ENCODE assay signal across 12 cellular contexts in genomic region chr2:26721267-26722032, GRCh38. TPM values are rescaled to one million over a fixed set of nuclear protein-coding genes. Genes with fewer than 3 reads are reported as not detected.
DNase-seq lines count a peak whose midpoint lies in the region; ATAC-seq lines count a peak whose summit lies in the region.
"Had no signal": no experiment of that assay in that cellular context is flagged by ENCODE, and none has a peak within 500 bp of the region (broad histone marks: within the 10 kb centered on the region; RNA-seq: fewer than 3 reads in every experiment).

No MANE protein-coding gene starts in this region.

- DNase-seq in HT-29 (ENCODE audit: low spot score) (peak; percentile 28), RPMI7951 (ENCODE audit: low read depth) (peak; percentile 71), iPS-NIHi7 (ENCODE audit: extremely low spot score) (peak; percentile 55), NOMO-1 treated with dmso at 0.1 percent for 144 hours (lab: John Stamatoyannopoulos, UW; ENCODE audit: unreplicated experiment) (no peak)
- DNase-seq in effector memory CD8-positive, alpha-beta T cell = no peak
- DNase-seq in effector CD8-positive, alpha-beta T cell (lab: John Stamatoyannopoulos, UW) = no peak
- DNase-seq: NCI-H187 treated with DMSO at 0.1 percent for 48 hours; stimulated activated naive CD8-positive, alpha-beta T cell treated with anti-CD3 and anti-CD28 coated beads, Interleukin-15, amount 100 ng/mL, for 72 hours had no signal

- peaks cover 0 to 4% of the 10 kb centered on the region in 2 donors for H3K9me3 ChIP-seq in stomach smooth muscle (ENCODE audit: control insufficient read depth in 2 of 2, low read length in 2 of 2)

- no peaks in the 10 kb centered on the region for H3K9me3 Mint-ChIP-seq in effector memory CD8-positive, alpha-beta T cell
- H3K9me3 Mint-ChIP-seq: stimulated activated naive CD8-positive, alpha-beta T cell treated with anti-CD3 and anti-CD28 coated beads, Interleukin-15, amount 100 ng/mL, for 72 hours; T-helper 2 cell treated with Interferon-gamma antibody and Interleukin-4, amounts not matched to agents 5 μg/mL and 100 μg/mL, for 36 hours had no signal

- H3K36me3 Mint-ChIP-seq in effector memory CD8-positive, alpha-beta T cell (ENCODE audit: insufficient read depth) = no peaks in the 10 kb centered on the region

- H3K27ac ChIP-seq in stomach smooth muscle (ENCODE audit: low read length) = peak overlapping the region; percentile 82

- ATAC-seq in effector memory CD8-positive, alpha-beta T cell (replicated peaks) = no peak
- no peak for ATAC-seq in HG02763 (IDR thresholded peaks at IDR 0.05; ENCODE audit: unreplicated experiment)
- ATAC-seq: stimulated activated naive CD8-positive, alpha-beta T cell treated with anti-CD3 and anti-CD28 coated beads, Interleukin-15, amount 100 ng/mL, for 72 hours had no signal

- H3K27ac Mint-ChIP-seq in effector memory CD8-positive, alpha-beta T cell = no peak overlapping the region
- H3K27ac Mint-ChIP-seq: T-helper 2 cell treated with Interferon-gamma antibody and Interleukin-4, amounts not matched to agents 5 μg/mL and 100 μg/mL, for 36 hours had no signal

- H3K4me3 ChIP-seq in stomach smooth muscle (ENCODE audit: low read length in 2 of 2) = peak overlapping the region in 1 of 2 donors; percentile 8

- H3K9ac ChIP-seq in stomach smooth muscle (ENCODE audit: low read length in 2 of 2) = no peak overlapping the region

- no peak overlapping the region for H3K4me3 Mint-ChIP-seq in effector memory CD8-positive, alpha-beta T cell
- H3K4me3 Mint-ChIP-seq: stimulated activated naive CD8-positive, alpha-beta T cell treated with anti-CD3 and anti-CD28 coated beads, Interleukin-15, amount 100 ng/mL, for 72 hours; T-helper 2 cell treated with Interferon-gamma antibody and Interleukin-4, amounts not matched to agents 5 μg/mL and 100 μg/mL, for 36 hours had no signal

- H3K27me3 Mint-ChIP-seq in effector memory CD8-positive, alpha-beta T cell = peaks cover 0 to 29% of the 10 kb centered on the region in 2 donors
- H3K27me3 Mint-ChIP-seq: stimulated activated naive CD8-positive, alpha-beta T cell treated with anti-CD3 and anti-CD28 coated beads, Interleukin-15, amount 100 ng/mL, for 72 hours had no signal

- peaks cover 81% of the 10 kb centered on the region for H3K4me1 ChIP-seq in stomach smooth muscle (ENCODE audit: control insufficient read depth, insufficient read depth, low read length)

- H3K27me3 ChIP-seq in stomach smooth muscle (ENCODE audit: control insufficient read depth in 1 of 2, insufficient read depth in 2 of 2, low read length in 2 of 2) = no peaks in the 10 kb centered on the region

- no peaks in the 10 kb centered on the region for H3K36me3 ChIP-seq in stomach smooth muscle (ENCODE audit: control insufficient read depth in 2 of 2, insufficient read depth in 2 of 2, low read length in 2 of 2)

- H3K4me1 Mint-ChIP-seq in effector memory CD8-positive, alpha-beta T cell (ENCODE audit: low read depth in 2 of 2) = no peaks in the 10 kb centered on the region
- H3K4me1 Mint-ChIP-seq: stimulated activated naive CD8-positive, alpha-beta T cell treated with anti-CD3 and anti-CD28 coated beads, Interleukin-15, amount 100 ng/mL, for 72 hours had no signal

RNA-seq across cellular contexts. Expression of gene KCNK3, which starts 28.9 kb away (rescaled TPM):
- total RNA-seq in HT-29 (2014; rRNA removed; shearing (Covaris generic)) = not detected in 2 replicates
- 1.1 and 2.3 TPM in 2 replicates for total RNA-seq in RPMI7951 (2014; rRNA removed; shearing (Covaris generic))
- total RNA-seq: dermis microvascular lymphatic vessel endothelial cell had no signal

RNA-seq across cellular contexts. Expression of gene SLC35F6, which starts 42.6 kb away (rescaled TPM):
- total RNA-seq in HT-29 (2014; rRNA removed; shearing (Covaris generic)) = 24.3 and 27.5 TPM in 2 replicates
- 25.6 and 28.5 TPM in 2 replicates for total RNA-seq in RPMI7951 (2014; rRNA removed; shearing (Covaris generic))

Comparison
In these comparisons a context has a peak if more than half of its experiments do, and no peak if none do; other contexts are left out.
1. DNase-seq: peak in HT-29 (single experiment), RPMI7951 (single experiment) and iPS-NIHi7 (single experiment); none in effector memory CD8-positive, alpha-beta T cell (0 of 3), effector CD8-positive, alpha-beta T cell (single experiment) and NOMO-1 treated with dmso at 0.1 percent for 144 hours (single experiment).